Comparison of ENCODE assay signal across 13 cellular contexts in genomic region chr21:32135401-32136363, GRCh38.
DNase-seq lines count a peak whose midpoint lies in the region; ATAC-seq and TF ChIP-seq lines count a peak whose summit lies in the region.
"Had no signal": no experiment of that assay in that cellular context is flagged by ENCODE, and none has a peak within 500 bp of the region (broad histone marks: within the 10 kb centered on the region; RNA-seq: fewer than 3 reads in every experiment).

No MANE protein-coding gene starts in this region.

- CTCF ChIA-PET in activated CD4-positive, alpha-beta T cell treated with anti-CD3 and anti-CD28 coated beads for 36 hours (lab: Charles Lee), result interaction anchor here (0.7 kb wide), 1 partner anchor 86 kb away, joined by 4 read pairs; no protein-coding TSS in a partner anchor
- CTCF ChIA-PET in Calu3 (lab: Charles Lee), result no interaction called here

- H3K27me3 Mint-ChIP-seq in activated CD4-positive, alpha-beta T cell treated with anti-CD3 and anti-CD28 coated beads for 36 hours, result peaks cover 12% of the 10 kb centered on the region
- H3K27me3 Mint-ChIP-seq in Calu3 (ENCODE audit: unreplicated experiment), result peaks cover 92% of the 10 kb centered on the region

- H3K27me3 ChIP-seq in right atrium auricular region (no peaks in the 10 kb centered on the region), aorta (ENCODE audit: control insufficient read depth in 1 of 2, insufficient read depth in 2 of 2, low read length in 1 of 2) (no peaks in the 10 kb centered on the region)

- H3K4me1 ChIP-seq in right atrium auricular region, result peaks cover 0 to 42% of the 10 kb centered on the region in 2 donors
- no peaks in the 10 kb centered on the region for H3K4me1 ChIP-seq in aorta (ENCODE audit: control insufficient read depth in 1 of 2, insufficient read depth in 2 of 2, low read length in 2 of 2)
- H3K4me1 ChIP-seq: parathyroid adenoma had no signal

- POLR2A ChIA-PET in activated CD4-positive, alpha-beta T cell treated with anti-CD3 and anti-CD28 coated beads for 36 hours (lab: Charles Lee), result no interaction called here

- DNase-seq in left ventricle myocardium superior, result no peak
- no peak for DNase-seq in right atrium auricular region (ENCODE audit: low spot score)
- DNase-seq in ecto neural progenitor cell (ENCODE audit: low spot score), result peak; percentile 12
- DNase-seq in aorta, result peak; percentile 68 to 77
- DNase-seq in activated CD4-positive, alpha-beta T cell treated with anti-CD3 and anti-CD28 coated beads for 36 hours, result no peak
- no peak for DNase-seq in Calu3
- DNase-seq in RKO (ENCODE audit: low spot score), result no peak
- DNase-seq: activated naive CD8-positive, alpha-beta T cell treated with anti-CD3 and anti-CD28 coated beads, Interleukin-2, amount 50 U/mL, for 24 hours; AML-193; NCI-H1417; stimulated activated naive CD4-positive, alpha-beta T cell treated with Interleukin-2 at 50 U/mL for 16 hours had no signal

- intact Hi-C loops in left ventricle myocardium superior (cut with micrococcal nuclease), result no loop called here
- intact Hi-C loops in aorta (cut with DNase I), result loop anchor here in 1 of 2 donors (5.0 to 10.0 kb wide), 2 partner anchors 122 to 271 kb away; no protein-coding TSS in a partner anchor
- intact Hi-C loops in activated CD4-positive, alpha-beta T cell treated with anti-CD3 and anti-CD28 coated beads for 36 hours (cut with DNase I, micrococcal nuclease), result no loop called here
- intact Hi-C loops in Calu3 (cut with micrococcal nuclease; ENCODE audit: unreplicated experiment), result no loop called here

- H3K27ac Mint-ChIP-seq in activated CD4-positive, alpha-beta T cell treated with anti-CD3 and anti-CD28 coated beads for 36 hours, result no peak overlapping the region
- no peak overlapping the region for H3K27ac Mint-ChIP-seq in Calu3 (ENCODE audit: unreplicated experiment)
- H3K27ac Mint-ChIP-seq: activated naive CD8-positive, alpha-beta T cell treated with anti-CD3 and anti-CD28 coated beads, Interleukin-2, amount 50 U/mL, for 24 hours had no signal

- no peak overlapping the region for H3K27ac ChIP-seq in right atrium auricular region
- H3K27ac ChIP-seq in aorta (ENCODE audit: low read depth in 1 of 2, low read length in 2 of 2), result peak overlapping the region in 1 of 2 donors; percentile 30
- H3K27ac ChIP-seq: parathyroid adenoma had no signal

- H3K36me3 ChIP-seq in right atrium auricular region (no peaks in the 10 kb centered on the region), aorta (ENCODE audit: control insufficient read depth in 1 of 2, insufficient read depth in 2 of 2, low read length in 1 of 2) (no peaks in the 10 kb centered on the region)

- H3K9me3 Mint-ChIP-seq in activated CD4-positive, alpha-beta T cell treated with anti-CD3 and anti-CD28 coated beads for 36 hours (ENCODE audit: low read depth), result peaks cover 2% of the 10 kb centered on the region
- no peaks in the 10 kb centered on the region for H3K9me3 Mint-ChIP-seq in Calu3 (ENCODE audit: low read depth, unreplicated experiment)

- TF ChIP-seq CTCF in right atrium auricular region (IDR thresholded peaks at IDR 0.05), result no peak
- TF ChIP-seq CTCF in Calu3 (IDR thresholded peaks at IDR 0.05; ENCODE audit: unreplicated experiment), result no peak

- H3K4me3 ChIP-seq in right atrium auricular region (no peak overlapping the region), aorta (ENCODE audit: low read length in 2 of 2) (no peak overlapping the region)

- no peaks in the 10 kb centered on the region for H3K4me1 Mint-ChIP-seq in activated CD4-positive, alpha-beta T cell treated with anti-CD3 and anti-CD28 coated beads for 36 hours
- H3K4me1 Mint-ChIP-seq in Calu3 (ENCODE audit: low read depth, unreplicated experiment), result no peaks in the 10 kb centered on the region
- H3K4me1 Mint-ChIP-seq: activated naive CD8-positive, alpha-beta T cell treated with anti-CD3 and anti-CD28 coated beads, Interleukin-2, amount 50 U/mL, for 24 hours had no signal

- WGBS in aorta, 2 donors, result 5 to 7% methylated on average over 16 of the region's 16 CpGs

- no TSS peak for BruUV-seq in Calu3 (replicated peaks; lab: Mats Ljungman, UMichigan)

- ATAC-seq in left ventricle myocardium superior, result peak; percentile 21
- peak; percentile 51 for ATAC-seq in HG03108 (IDR thresholded peaks at IDR 0.05; ENCODE audit: unreplicated experiment)
- peak; percentile 69 for ATAC-seq in aorta (ENCODE audit: low FRiP score)
- ATAC-seq in activated CD4-positive, alpha-beta T cell treated with anti-CD3 and anti-CD28 coated beads for 36 hours, result no peak
- ATAC-seq: activated naive CD8-positive, alpha-beta T cell treated with anti-CD3 and anti-CD28 coated beads, Interleukin-2, amount 50 U/mL, for 24 hours had no signal

- no peaks in the 10 kb centered on the region for H3K36me3 Mint-ChIP-seq in activated CD4-positive, alpha-beta T cell treated with anti-CD3 and anti-CD28 coated beads for 36 hours (ENCODE audit: low read depth)
- no peaks in the 10 kb centered on the region for H3K36me3 Mint-ChIP-seq in Calu3 (ENCODE audit: insufficient read depth, unreplicated experiment)

- no peak overlapping the region for H3K4me3 Mint-ChIP-seq in activated CD4-positive, alpha-beta T cell treated with anti-CD3 and anti-CD28 coated beads for 36 hours
- no peak overlapping the region for H3K4me3 Mint-ChIP-seq in Calu3 (ENCODE audit: low read depth, unreplicated experiment)
- H3K4me3 Mint-ChIP-seq: activated naive CD8-positive, alpha-beta T cell treated with anti-CD3 and anti-CD28 coated beads, Interleukin-2, amount 50 U/mL, for 24 hours had no signal

- H3K9me3 ChIP-seq in right atrium auricular region (peaks cover 0 to 9% of the 10 kb centered on the region in 2 donors), aorta (ENCODE audit: control insufficient read depth, low read length) (no peaks in the 10 kb centered on the region)

Comparison
In these comparisons a context has a peak if more than half of its experiments do, and no peak if none do; other contexts are left out.
1. DNase-seq: peak in ecto neural progenitor cell (single experiment) and aorta (2 of 2); none in left ventricle myocardium superior (single experiment), right atrium auricular region (single experiment), activated CD4-positive, alpha-beta T cell treated with anti-CD3 and anti-CD28 coated beads for 36 hours (single experiment), Calu3 (single experiment) and RKO (single experiment).